Comparison of ENCODE assay signal across 8 cellular contexts in the genomic region with DNA sequence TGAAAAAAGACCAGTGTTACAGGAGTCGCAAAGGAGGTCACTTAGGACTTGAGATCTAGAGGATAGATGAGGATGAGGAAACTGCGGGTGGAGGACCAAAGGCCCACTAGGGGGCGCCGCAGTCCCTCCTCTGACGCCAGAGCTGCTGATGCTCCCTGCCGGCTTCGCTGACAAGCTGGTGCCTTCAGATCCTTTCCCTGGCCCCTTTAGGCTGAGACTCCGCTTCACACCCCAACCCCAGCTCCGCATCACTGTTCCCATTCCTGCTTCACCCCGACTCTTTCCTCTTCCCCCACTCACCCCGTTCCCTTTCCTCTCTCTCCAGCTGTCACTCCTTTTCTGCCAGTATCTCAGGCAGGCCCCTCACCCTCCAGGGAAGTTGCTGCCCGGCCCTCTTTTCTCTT. TPM values are rescaled to one million over a fixed set of nuclear protein-coding genes. Genes with fewer than 3 reads are reported as not detected.
DNase-seq lines count a peak whose midpoint lies in the region; ATAC-seq, FAIRE-seq and TF ChIP-seq lines count a peak whose summit lies in the region.

No MANE protein-coding gene starts in this region.

- CTCF ChIA-PET in activated CD8-positive, alpha-beta memory T cell treated with anti-CD3 and anti-CD28 coated beads, Interleukin-2, amount 10 ng/mL, durations not matched to agents 7 days and 5 days (lab: Charles Lee), result interaction anchor here (0.6 to 28.8 kb wide), 31 partner anchors 8 to 455 kb away, joined by 3 to 633 read pairs (median 4); partner anchors contain the start of genes IGSF8, KCNJ10 and PIGM

- peak; percentile 60 for TF ChIP-seq CTCF in mesothelial cell of epicardium (IDR thresholded peaks at IDR 0.05; ENCODE audit: unreplicated experiment)

- peaks cover 10% of the 10 kb centered on the region for H3K4me1 ChIP-seq in effector memory CD4-positive, alpha-beta T cell (ENCODE audit: control insufficient read depth, insufficient read depth, low read length, poor library complexity, severe bottlenecking)

- no peak overlapping the region for H3K4me3 ChIP-seq in effector memory CD4-positive, alpha-beta T cell (ENCODE audit: insufficient read depth, low read depth, low read length, poor library complexity, severe bottlenecking)

- peaks cover 9% of the 10 kb centered on the region for H3K27me3 ChIP-seq in effector memory CD4-positive, alpha-beta T cell (replicated peaks; ENCODE audit: control insufficient read depth, insufficient read depth, low read length, poor library complexity, severe bottlenecking)

- H3K9me3 ChIP-seq in effector memory CD4-positive, alpha-beta T cell (ENCODE audit: control insufficient read depth, low read length), result no peaks in the 10 kb centered on the region

- H3K9me3 Mint-ChIP-seq in activated CD8-positive, alpha-beta memory T cell treated with anti-CD3 and anti-CD28 coated beads, Interleukin-2, amount 10 ng/mL, durations not matched to agents 7 days and 5 days (ENCODE audit: low read depth), result no peaks in the 10 kb centered on the region
- no peaks in the 10 kb centered on the region for H3K9me3 Mint-ChIP-seq in mesothelial cell of epicardium

- H3K27me3 Mint-ChIP-seq in activated CD8-positive, alpha-beta memory T cell treated with anti-CD3 and anti-CD28 coated beads, Interleukin-2, amount 10 ng/mL, durations not matched to agents 7 days and 5 days, result peaks cover 26% of the 10 kb centered on the region
- peaks cover 48% of the 10 kb centered on the region for H3K27me3 Mint-ChIP-seq in mesothelial cell of epicardium (ENCODE audit: low read depth)

- ATAC-seq in activated CD8-positive, alpha-beta memory T cell treated with anti-CD3 and anti-CD28 coated beads, Interleukin-2, amount 10 ng/mL, durations not matched to agents 7 days and 5 days, result peak; percentile 61
- no peak for ATAC-seq in HG02884 (IDR thresholded peaks at IDR 0.05; ENCODE audit: unreplicated experiment)

- H3K4me3 Mint-ChIP-seq in activated CD8-positive, alpha-beta memory T cell treated with anti-CD3 and anti-CD28 coated beads, Interleukin-2, amount 10 ng/mL, durations not matched to agents 7 days and 5 days, result no peak overlapping the region
- H3K4me3 Mint-ChIP-seq in mesothelial cell of epicardium, result no peak overlapping the region

- DNase-seq in COR-L47 (lab: John Stamatoyannopoulos, UW) (peak; percentile 59), HTR-8/SVneo (ENCODE audit: insufficient read length, low spot score) (peak; percentile 79), NOMO-1 treated with dmso at 0.1 percent for 144 hours (lab: John Stamatoyannopoulos, UW; ENCODE audit: unreplicated experiment) (peak; percentile 32), mesothelial cell of epicardium (ENCODE audit: low spot score in 2 of 2, unreplicated experiment in 2 of 2) (peak in 1 of 2 experiments; percentile 82)
- peak; percentile 83 for DNase-seq in activated CD8-positive, alpha-beta memory T cell treated with anti-CD3 and anti-CD28 coated beads, Interleukin-2, amount 10 ng/mL, durations not matched to agents 7 days and 5 days
- peak; percentile 33 to 58 (median 40) for DNase-seq in effector memory CD4-positive, alpha-beta T cell
- peak; percentile 54 to 63 for DNase-seq in stimulated activated CD8-positive, alpha-beta memory T cell treated with anti-CD3 and anti-CD28 coated beads, Interleukin-2, amount 100 ng/mL, for 1 hour (ENCODE audit: low read depth in 2 of 2)

- H3K4me1 Mint-ChIP-seq in activated CD8-positive, alpha-beta memory T cell treated with anti-CD3 and anti-CD28 coated beads, Interleukin-2, amount 10 ng/mL, durations not matched to agents 7 days and 5 days, result peaks cover 9% of the 10 kb centered on the region
- H3K4me1 Mint-ChIP-seq in mesothelial cell of epicardium, result no peaks in the 10 kb centered on the region

- peaks cover 30% of the 10 kb centered on the region for H3K36me3 ChIP-seq in effector memory CD4-positive, alpha-beta T cell (ENCODE audit: control insufficient read depth, insufficient read depth, low read length)

- H3K36me3 Mint-ChIP-seq in activated CD8-positive, alpha-beta memory T cell treated with anti-CD3 and anti-CD28 coated beads, Interleukin-2, amount 10 ng/mL, durations not matched to agents 7 days and 5 days, result no peaks in the 10 kb centered on the region
- peaks cover 5% of the 10 kb centered on the region for H3K36me3 Mint-ChIP-seq in mesothelial cell of epicardium

- no peak overlapping the region for H3K27ac Mint-ChIP-seq in activated CD8-positive, alpha-beta memory T cell treated with anti-CD3 and anti-CD28 coated beads, Interleukin-2, amount 10 ng/mL, durations not matched to agents 7 days and 5 days
- H3K27ac Mint-ChIP-seq in mesothelial cell of epicardium, result no peak overlapping the region

- H3K27ac ChIP-seq in effector memory CD4-positive, alpha-beta T cell (ENCODE audit: insufficient read depth, low read length, poor library complexity, severe bottlenecking), result no peak overlapping the region

- no peak for FAIRE-seq in HTR-8/SVneo (lab: Jason Lieb, UNC)

RNA-seq across cellular contexts. Expression of gene KCNJ9, which starts 4.3 kb away (rescaled TPM):
- not detected for total RNA-seq in activated CD8-positive, alpha-beta memory T cell treated with anti-CD3 and anti-CD28 coated beads, Interleukin-2, amount 10 ng/mL, durations not matched to agents 7 days and 5 days
- 0.07 to 0.09 TPM in 2 of 3 replicates, not detected in the other for total RNA-seq in mesothelial cell of epicardium

RNA-seq across cellular contexts. Expression of gene IGSF8, which starts 12.7 kb away (rescaled TPM):
- total RNA-seq in activated CD8-positive, alpha-beta memory T cell treated with anti-CD3 and anti-CD28 coated beads, Interleukin-2, amount 10 ng/mL, durations not matched to agents 7 days and 5 days, result 10 to 100 TPM; 30.9 to 35.0 TPM
- 32.3 to 36.3 TPM (median 33.2 TPM) in 3 replicates for total RNA-seq in mesothelial cell of epicardium

RNA-seq across cellular contexts. Expression of gene KCNJ10, which starts 15.7 kb away (rescaled TPM):
- not detected for total RNA-seq in activated CD8-positive, alpha-beta memory T cell treated with anti-CD3 and anti-CD28 coated beads, Interleukin-2, amount 10 ng/mL, durations not matched to agents 7 days and 5 days
- 0.14 to 0.27 TPM (median 0.22 TPM) in 3 replicates for total RNA-seq in mesothelial cell of epicardium

RNA-seq across cellular contexts. Expression of gene ATP1A2, which starts 29.9 kb away (rescaled TPM):
- not detected for total RNA-seq in activated CD8-positive, alpha-beta memory T cell treated with anti-CD3 and anti-CD28 coated beads, Interleukin-2, amount 10 ng/mL, durations not matched to agents 7 days and 5 days
- 0.54 to 0.76 TPM (median 0.64 TPM) in 3 replicates for total RNA-seq in mesothelial cell of epicardium

RNA-seq across cellular contexts. Expression of gene PIGM, which starts 53.9 kb away (rescaled TPM):
- 1 to 10 TPM; 5.3 to 5.9 TPM for total RNA-seq in activated CD8-positive, alpha-beta memory T cell treated with anti-CD3 and anti-CD28 coated beads, Interleukin-2, amount 10 ng/mL, durations not matched to agents 7 days and 5 days
- total RNA-seq in mesothelial cell of epicardium, result 17.0 to 17.9 TPM (median 17.3 TPM) in 3 replicates
